14 cellular contexts compared by ENCODE assay signal in genomic region chr14:77653473-77653872, GRCh38. TPM values are rescaled to one million over a fixed set of nuclear protein-coding genes. Genes with fewer than 3 reads are reported as not detected.
DNase-seq lines count a peak whose midpoint lies in the region; ATAC-seq, FAIRE-seq and TF ChIP-seq lines count a peak whose summit lies in the region.
"Had no signal": no experiment of that assay in that cellular context is flagged by ENCODE, and none has a peak within 500 bp of the region (broad histone marks: within the 10 kb centered on the region; RNA-seq: fewer than 3 reads in every experiment).

No MANE protein-coding gene starts in this region.

- no peak overlapping the region for H2AFZ ChIP-seq in GM12878 (ENCODE audit: control insufficient read depth, low read depth, low read length)
- H2AFZ ChIP-seq in neuron (ENCODE audit: low read depth, low read length): peak overlapping the region; percentile 57

- SMC1A ChIA-PET in GM12878 (lab: Charles Lee; ENCODE audit: uncharacterized antibody, unreplicated experiment): no interaction called here

- H3K27ac ChIP-seq in GM12878 (ENCODE audit: control insufficient read depth, insufficient read depth): no peak overlapping the region
- H3K27ac ChIP-seq in gastroesophageal sphincter: no peak overlapping the region
- H3K27ac ChIP-seq: colonic mucosa had no signal

- TF ChIP-seq RAD21 in GM12878 (IDR thresholded peaks at IDR 0.05; ENCODE audit: insufficient read depth, low read depth, low read length): no peak

- no peaks in the 10 kb centered on the region for H4K20me1 ChIP-seq in GM12878 (ENCODE audit: control insufficient read depth, insufficient read depth)

- H3K27me3 ChIP-seq in GM12878 (replicated peaks in 1 of 2; ENCODE audit: control insufficient read depth in 2 of 2, insufficient read depth in 2 of 2, low read length in 1 of 2) (no peaks in the 10 kb centered on the region), neuron (ENCODE audit: insufficient read depth, low read length) (no peaks in the 10 kb centered on the region), gastroesophageal sphincter (no peaks in the 10 kb centered on the region)
- H3K27me3 ChIP-seq: colonic mucosa, transverse colon had no signal

- no peak overlapping the region for H3K9ac ChIP-seq in GM12878 (ENCODE audit: control insufficient read depth, insufficient read depth, low read length)

- intact Hi-C loops in GM12878 (cut with micrococcal nuclease; ENCODE audit: unreplicated experiment): loop anchor here (2.0 kb wide), 1 partner anchor 163 kb away; no protein-coding TSS in a partner anchor

- 0 out of 6 replicates have a peak, but pooled peaks of 1 of the 3 experiments have one; percentile 1 for TF ChIP-seq CTCF in GM12878 (IDR thresholded peaks at IDR 0.05 in 2 of 3, conservative IDR thresholded peaks at IDR 0.05 in 1 of 3; ENCODE audit: control insufficient read depth in 2 of 3, extremely low read depth in 1 of 3, insufficient read depth in 1 of 3, low read depth in 3 of 3, low read length in 3 of 3)
- no peak for TF ChIP-seq CTCF in gastroesophageal sphincter (IDR thresholded peaks at IDR 0.05)

- RAD21 ChIA-PET in GM12878 (lab: Charles Lee; ENCODE audit: unreplicated experiment): no interaction called here

- TF ChIP-seq EP300 in GM12878 (IDR thresholded peaks at IDR 0.05; ENCODE audit: borderline replicate concordance in 1 of 2, control insufficient read depth in 1 of 2, low read depth in 2 of 2, low read length in 2 of 2) (no peak), gastroesophageal sphincter (IDR thresholded peaks at IDR 0.05) (no peak)

- 43% methylated on average over 4 of the region's 5 CpGs for WGBS in GM12878 (ENCODE audit: insufficient coverage, insufficient replicate concordance, low lambda C conversion rate, missing lambda C conversion rate)
- WGBS in gastroesophageal sphincter (ENCODE audit: low coverage in 1 of 2), 2 donors: 14 to 26% methylated on average over 2 to 5 of the region's 5 CpGs

- no peak overlapping the region for H3K4me2 ChIP-seq in GM12878 (ENCODE audit: control insufficient read depth, insufficient read depth)

- ATAC-seq in GM12878 (peak; percentile 46), gastroesophageal sphincter (no peak), HG02973 (IDR thresholded peaks at IDR 0.05; ENCODE audit: unreplicated experiment) (no peak)

- CTCF ChIA-PET in GM12878 (lab: Yijun Ruan, JAX): interaction anchor here (0.6 to 1.2 kb wide), 3 partner anchors 16 to 265 kb away, joined by 3 to 4 read pairs (median 3); no protein-coding TSS in a partner anchor

- POLR2A ChIA-PET in GM12878 (lab: Charles Lee): interaction anchor here (0.6 kb wide), 1 partner anchor 1056 kb away, joined by 3 read pairs; no protein-coding TSS in a partner anchor

- no peak for TF ChIP-seq POLR2A in GM12878 (IDR thresholded peaks at IDR 0.05; ENCODE audit: low read depth, low read length)
- no peak for TF ChIP-seq POLR2A in gastroesophageal sphincter (IDR thresholded peaks at IDR 0.05)

- FAIRE-seq in GM12878 (lab: Jason Lieb, UNC): no peak
- FAIRE-seq: A204.1 had no signal

- no peaks in the 10 kb centered on the region for H3K79me2 ChIP-seq in GM12878 (ENCODE audit: control insufficient read depth, insufficient read depth, low read length)

- H3K4me1 ChIP-seq in GM12878 (ENCODE audit: control insufficient read depth, insufficient read depth, low read length): no peaks in the 10 kb centered on the region; the same call in 1 of the 2 replicates
- peaks cover 15% of the 10 kb centered on the region for H3K4me1 ChIP-seq in neuron (ENCODE audit: insufficient read depth, low read length)
- no peaks in the 10 kb centered on the region for H3K4me1 ChIP-seq in gastroesophageal sphincter
- H3K4me1 ChIP-seq: colonic mucosa had no signal

- DNase-seq in DMS153 (lab: John Stamatoyannopoulos, UW) (peak; percentile 14), DMS153 treated with DMSO at 0.1 percent for 48 hours (lab: John Stamatoyannopoulos, UW; ENCODE audit: unreplicated experiment) (no peak), MV-4-11 (lab: John Stamatoyannopoulos, UW) (peak; percentile 38), GM12878 (ENCODE audit: low read depth, low spot score) (no peak), NCI-H510A treated with DMSO at 0.1 percent for 48 hours (lab: John Stamatoyannopoulos, UW) (no peak)
- DNase-seq: activated T-cell treated with anti-CD3 and anti-CD28 coated beads for 4 hours; colonic mucosa; NCI-H1694 treated with DMSO at 0.1 percent for 48 hours; stimulated activated CD4-positive, alpha-beta T cell treated with anti-CD3 and anti-CD28 coated beads, Interleukin-4, amount 100 ng/mL, for 4 hours; transverse colon had no signal

- H3K36me3 ChIP-seq in GM12878 (ENCODE audit: control insufficient read depth in 2 of 2, insufficient read depth in 2 of 2, low read length in 1 of 2) (no peaks in the 10 kb centered on the region), neuron (ENCODE audit: insufficient read depth, low read length) (no peaks in the 10 kb centered on the region), gastroesophageal sphincter (no peaks in the 10 kb centered on the region)
- H3K36me3 ChIP-seq: colonic mucosa, transverse colon had no signal

- H3K9me3 ChIP-seq in GM12878 (replicated peaks; ENCODE audit: control insufficient read depth, insufficient read depth, low read length) (no peaks in the 10 kb centered on the region), neuron (ENCODE audit: low read length) (no peaks in the 10 kb centered on the region), gastroesophageal sphincter (no peaks in the 10 kb centered on the region)
- H3K9me3 ChIP-seq: colonic mucosa, transverse colon had no signal

- in situ Hi-C loops in GM12878 (cut with MboI): loop anchor here (25.0 kb wide), 1 partner anchor 934 kb away; no protein-coding TSS in a partner anchor

- no TSS peak for BruUV-seq in GM12878 (replicated peaks; lab: Mats Ljungman, UMichigan)

- H3K4me3 ChIP-seq in GM12878 (no peak overlapping the region), neuron (ENCODE audit: low read length) (no peak overlapping the region), gastroesophageal sphincter (no peak overlapping the region)
- H3K4me3 ChIP-seq: colonic mucosa, transverse colon had no signal

TF ChIP-seq in GM12878, 131 proteins besides CTCF, POLR2A, EP300 and RAD21 (continues in another document):
- TF ChIP-seq KLF5 (IDR thresholded peaks at IDR 0.05; ENCODE audit: partially characterized antibody): no peak

RNA-seq across cellular contexts. Expression of gene SPTLC2, which starts 37.0 kb away (rescaled TPM):
- 55.2 and 61.5 TPM in 2 replicates for total RNA-seq in GM12878 (2013; cell fraction: nucleolus; rRNA removed)
- total RNA-seq in GM12878 (2014; rRNA removed) (17.6 and 21.7 TPM in 2 replicates), GM12878 (2014; rRNA removed; fragmentation: Illumina TruSeq; extraction: Trizol) (25.2 and 25.3 TPM in 2 replicates), GM12878 (2021) (32.5 and 35.1 TPM in 2 replicates), gastroesophageal sphincter (10 to 100 TPM; 13.2 to 35.2 (median 20.5) TPM)
- polyA plus RNA-seq in GM12878 (2011; ENCODE audit: low read depth): 9.4 TPM
- polyA plus RNA-seq in GM12878 (2011; rRNA removed) (25.2 and 32.5 TPM in 2 replicates), GM12878 (2014; fragmentation: Illumina TruSeq; extraction: Trizol) (18.8 and 25.0 TPM in 2 replicates), GM12878 (2014; fragmentation: Nextera tagmentation; extraction: Ambion mirVana) (1 to 10 TPM; 6.9 to 7.3 TPM), GM12878 (2014; rRNA removed) (11.3 and 14.1 TPM in 2 replicates), GM12878 (2016; fragmentation: Nextera tagmentation; extraction: Ambion mirVana) (10 to 100 TPM; 20.7 to 26.2 TPM)
- polyA plus RNA-seq in GM12878 (2011; cell fraction: cytosol; rRNA removed): 10.5 and 13.0 TPM in 2 replicates
- polyA plus RNA-seq in GM12878 (2011; cell fraction: nucleus; rRNA removed): 8.0 and 8.3 TPM in 2 replicates
- 8.6 and 9.5 TPM in 2 replicates for polyA plus RNA-seq in GM12878 (2012)
- 19.3 and 33.5 TPM in 2 replicates for polyA minus RNA-seq in GM12878 (2011; rRNA and poly(A)+ RNA removed)
- polyA minus RNA-seq in GM12878 (2011; cell fraction: cytosol; rRNA and poly(A)+ RNA removed): 6.0 and 9.6 TPM in 2 replicates
- 4.0 and 9.5 TPM in 2 replicates for polyA minus RNA-seq in GM12878 (2011; cell fraction: nucleus; rRNA and poly(A)+ RNA removed)

RNA-seq across cellular contexts. Expression of gene ALKBH1, which starts 54.4 kb away (rescaled TPM):
- 11.3 and 11.7 TPM in 2 replicates for total RNA-seq in GM12878 (2013; cell fraction: nucleolus; rRNA removed)
- total RNA-seq in GM12878 (2014; rRNA removed) (14.9 and 15.0 TPM in 2 replicates), GM12878 (2014; rRNA removed; fragmentation: Illumina TruSeq; extraction: Trizol) (12.2 and 14.7 TPM in 2 replicates), GM12878 (2021) (15.4 and 18.9 TPM in 2 replicates), gastroesophageal sphincter (10 to 100 TPM in 3 of 4 donors, 1 to 10 TPM in 1; 9.7 to 12.7 (median 11.3) TPM)
- 3.0 TPM for polyA plus RNA-seq in GM12878 (2011; ENCODE audit: low read depth)
- polyA plus RNA-seq in GM12878 (2011; rRNA removed) (24.1 and 27.0 TPM in 2 replicates), GM12878 (2014; fragmentation: Illumina TruSeq; extraction: Trizol) (19.7 and 23.1 TPM in 2 replicates), GM12878 (2014; fragmentation: Nextera tagmentation; extraction: Ambion mirVana) (1 to 10 TPM; 6.5 to 9.3 TPM), GM12878 (2014; rRNA removed) (13.5 and 15.2 TPM in 2 replicates), GM12878 (2016; fragmentation: Nextera tagmentation; extraction: Ambion mirVana) (10 to 100 TPM; 19.8 to 23.4 TPM)
- polyA plus RNA-seq in GM12878 (2011; cell fraction: cytosol; rRNA removed): 17.6 and 18.5 TPM in 2 replicates
- 13.5 and 15.0 TPM in 2 replicates for polyA plus RNA-seq in GM12878 (2011; cell fraction: nucleus; rRNA removed)
- 7.8 and 8.1 TPM in 2 replicates for polyA plus RNA-seq in GM12878 (2012)
- polyA minus RNA-seq in GM12878 (2011; rRNA and poly(A)+ RNA removed): 18.7 and 20.3 TPM in 2 replicates
- 4.0 and 7.5 TPM in 2 replicates for polyA minus RNA-seq in GM12878 (2011; cell fraction: cytosol; rRNA and poly(A)+ RNA removed)
- polyA minus RNA-seq in GM12878 (2011; cell fraction: nucleus; rRNA and poly(A)+ RNA removed): 5.3 and 6.9 TPM in 2 replicates

RNA-seq across cellular contexts. Expression of gene SLIRP, which starts 54.4 kb away (rescaled TPM):
- 32.2 and 35.3 TPM in 2 replicates for total RNA-seq in GM12878 (2013; cell fraction: nucleolus; rRNA removed)
- 287 and 375 TPM in 2 replicates for total RNA-seq in GM12878 (2014; rRNA removed)
- total RNA-seq in GM12878 (2014; rRNA removed; fragmentation: Illumina TruSeq; extraction: Trizol): 293 and 299 TPM in 2 replicates
- total RNA-seq in GM12878 (2021): 196 and 198 TPM in 2 replicates
- 63.8 TPM for polyA plus RNA-seq in GM12878 (2011; ENCODE audit: low read depth)
- polyA plus RNA-seq in GM12878 (2011; rRNA removed): 286 and 302 TPM in 2 replicates
- 139 and 142 TPM in 2 replicates for polyA plus RNA-seq in GM12878 (2011; cell fraction: cytosol; rRNA removed)
- polyA plus RNA-seq in GM12878 (2011; cell fraction: nucleus; rRNA removed): 106 and 131 TPM in 2 replicates
- 206 and 231 TPM in 2 replicates for polyA plus RNA-seq in GM12878 (2012)
- 365 and 395 TPM in 2 replicates for polyA plus RNA-seq in GM12878 (2014; fragmentation: Illumina TruSeq; extraction: Trizol)
- polyA plus RNA-seq in GM12878 (2014; fragmentation: Nextera tagmentation; extraction: Ambion mirVana): 1,000 to 10,000 TPM; 1,396 to 1,510 TPM
- polyA plus RNA-seq in GM12878 (2014; rRNA removed): 662 and 828 TPM in 2 replicates
- 100 to 1,000 TPM; 934 to 946 TPM for polyA plus RNA-seq in GM12878 (2016; fragmentation: Nextera tagmentation; extraction: Ambion mirVana)
- polyA minus RNA-seq in GM12878 (2011; rRNA and poly(A)+ RNA removed): 75.5 and 78.8 TPM in 2 replicates
- 6.3 and 16.7 TPM in 2 replicates for polyA minus RNA-seq in GM12878 (2011; cell fraction: cytosol; rRNA and poly(A)+ RNA removed)
- polyA minus RNA-seq in GM12878 (2011; cell fraction: nucleus; rRNA and poly(A)+ RNA removed): 14.0 and 21.8 TPM in 2 replicates
- 100 to 1,000 TPM in 3 of 4 donors, 10 to 100 TPM in 1; 88.9 to 383 (median 202) TPM for total RNA-seq in gastroesophageal sphincter

Comparison
In these comparisons a context has a peak if more than half of its experiments do, and no peak if none do; other contexts are left out.
1. DNase-seq: peak in DMS153 (single experiment) and MV-4-11 (single experiment); none in DMS153 treated with DMSO at 0.1 percent for 48 hours (single experiment), GM12878 (single experiment) and NCI-H510A treated with DMSO at 0.1 percent for 48 hours (single experiment).